Comparison of ENCODE assay signal across 8 cellular contexts in genomic region chr5:141524604-141525597, GRCh38. TPM values are rescaled to one million over a fixed set of nuclear protein-coding genes. Genes with fewer than 3 reads are reported as not detected.
A peak's percentile ranks its signal among the peaks of the same experiment; 100 is the strongest.
DNase-seq lines count a peak whose midpoint lies in the region; ATAC-seq, FAIRE-seq and TF ChIP-seq lines count a peak whose summit lies in the region.

No MANE protein-coding gene starts in this region.

- H3K27me3 ChIP-seq in heart right ventricle = no peaks in the 10 kb centered on the region

- no peak overlapping the region for H3K4me3 ChIP-seq in heart right ventricle

- peaks cover 16 to 87% (median 75%) of the 10 kb centered on the region in 9 donors for H3K4me1 ChIP-seq in heart right ventricle

- H3K9me3 ChIP-seq in heart right ventricle = no peaks in the 10 kb centered on the region

- H3K36me3 ChIP-seq in heart right ventricle = peaks cover 0 to 83% (median 12%) of the 10 kb centered on the region in 9 donors

- TF ChIP-seq POLR2A in GM12891 (IDR thresholded peaks at IDR 0.05; ENCODE audit: low read depth, low read length) = no peak

- peak; percentile 59 for ATAC-seq in HG02623 (IDR thresholded peaks at IDR 0.05; ENCODE audit: unreplicated experiment)
- ATAC-seq in SK-N-SH treated with all-trans-retinoic acid at 6 μM for 48 hours = peak; percentile 81
- peak; percentile 64 to 76 (median 72) for ATAC-seq in heart right ventricle

- peak; percentile 98 for FAIRE-seq in GM12891 (lab: Jason Lieb, UNC)

- H3K27ac ChIP-seq in heart right ventricle = peak overlapping the region in 9 of 10 donors; percentile 52 to 94 (median 71)

- DNase-seq in GM12891 (ENCODE audit: insufficient read length, low spot score) = no peak
- peak; percentile 77 for DNase-seq in NAMALWA (ENCODE audit: low spot score)
- peak in 52 of 56 donors; percentile 36 to 89 (median 72) for DNase-seq in amygdala (lab: John Stamatoyannopoulos, UW)
- peak; percentile 84 to 91 for DNase-seq in heart right ventricle
- DNase-seq in posterior cingulate gyrus = peak; percentile 67 to 97 (median 80)
- DNase-seq in mesenteric fat pad (ENCODE audit: low spot score) = no peak

- 30 to 37% methylated on average over 12 of the region's 12 CpGs for WGBS in heart right ventricle, 2 donors

- peak; percentile 98 to 100 (median 99) for TF ChIP-seq CTCF in heart right ventricle (IDR thresholded peaks at IDR 0.05)

- intact Hi-C loops in heart right ventricle (cut with DNase I) (loop anchor here (1.0 to 10.0 kb wide), 17 partner anchors 16 to 113 kb away; partner anchors contain the start of genes PCDHGB7 (in 6 of the 10), PCDHGA12 (in 5 of the 10), PCDHGC3 (in 3 of the 10) and PCDHGA10 (in 2 of the 10)), posterior cingulate gyrus (cut with DNase I) (loop anchor here (2.0 to 5.0 kb wide), 3 partner anchors 32 to 108 kb away; partner anchors contain the start of genes PCDHGB7 and PCDHGC3)

TF ChIP-seq in GM12891, 5 proteins besides CTCF, POLR2A, EP300 and RAD21:
- TF ChIP-seq PAX5 (IDR thresholded peaks at IDR 0.05; ENCODE audit: insufficient read depth, low read length, severe bottlenecking) (no peak), POU2F2 (IDR thresholded peaks at IDR 0.05; ENCODE audit: low read depth, low read length) (peak; percentile 52; the same call in 1 of the 2 replicates), SPI1 (IDR thresholded peaks at IDR 0.05; ENCODE audit: low read depth, low read length) (no peak), POLR2AphosphoS5 (IDR thresholded peaks at IDR 0.05; ENCODE audit: low read depth, low read length) (no peak)

TF ChIP-seq in SK-N-SH treated with all-trans-retinoic acid at 6 μM for 48 hours, 23 proteins besides CTCF, POLR2A, EP300 and RAD21:
- TF ChIP-seq ESRRG (CRISPR knock-in tag; IDR thresholded peaks at IDR 0.05) = no peak
- TF ChIP-seq TSHZ2 (CRISPR knock-in tag; IDR thresholded peaks at IDR 0.05) = peak; percentile 57; the same call in 1 of the 2 replicates
- peak; percentile 37; the same call in 1 of the 2 replicates for TF ChIP-seq ZFP3 (CRISPR knock-in tag; IDR thresholded peaks at IDR 0.05)
- TF ChIP-seq ARNTL (CRISPR knock-in tag; IDR thresholded peaks at IDR 0.05; ENCODE audit: borderline replicate concordance, low read depth) = no peak
- peak; percentile 90 for TF ChIP-seq TCF4 (CRISPR knock-in tag; IDR thresholded peaks at IDR 0.05; ENCODE audit: borderline replicate concordance)
- TF ChIP-seq ZNF70 (CRISPR knock-in tag; IDR thresholded peaks at IDR 0.05) = peak; percentile 8; the same call in 1 of the 2 replicates

RNA-seq across cellular contexts. Expression of gene PCDHGC5, which starts 36.0 kb away (rescaled TPM):
- 0.05 TPM for polyA plus RNA-seq in GM12891 (2012; ENCODE audit: low read depth, missing spikeins)
- total RNA-seq in heart right ventricle (1 to 10 TPM; 2.2 to 4.9 (median 3.3) TPM), mesenteric fat pad (1.1 TPM)
- 10 to 100 TPM in 1 of 2 donors, under 1 TPM in 1; 0.38 to 10.2 TPM for polyA plus RNA-seq in heart right ventricle

RNA-seq across cellular contexts. Expression of gene PCDHGC4, which starts 40.1 kb away (rescaled TPM):
- polyA plus RNA-seq in GM12891 (2012; ENCODE audit: low read depth, missing spikeins) = 0.14 TPM
- total RNA-seq in heart right ventricle (1 to 10 TPM; 1.7 to 4.3 (median 3.1) TPM), mesenteric fat pad (1.7 TPM)
- polyA plus RNA-seq in heart right ventricle = 1 to 10 TPM in 1 of 2 donors, under 1 TPM in 1; 0.12 to 5.0 TPM

RNA-seq across cellular contexts. Expression of gene PCDHGC3, which starts 49.1 kb away (rescaled TPM):
- 8.0 TPM for polyA plus RNA-seq in GM12891 (2012; ENCODE audit: low read depth, missing spikeins)
- 10 to 100 TPM; 12.8 to 19.5 (median 15.9) TPM for total RNA-seq in heart right ventricle
- 10 to 100 TPM; 43.4 to 48.6 TPM for polyA plus RNA-seq in heart right ventricle
- 46.8 TPM for total RNA-seq in mesenteric fat pad

Comparison
In these comparisons a context has a peak if more than half of its experiments do, and no peak if none do; other contexts are left out.
1. DNase-seq: peak in NAMALWA (single experiment), amygdala (52 of 56), heart right ventricle (2 of 2) and posterior cingulate gyrus (10 of 10); none in GM12891 (single experiment) and mesenteric fat pad (single experiment).
2. Peak in every context shown above with its lines, with median percentiles within 50 percentile points of each other: ATAC-seq.